Comparison of ENCODE assay signal across 1 cellular context in genomic region chr6:1311400-1312192, GRCh38.
TF ChIP-seq lines count a peak whose summit lies in the region.

A gene with protein sequence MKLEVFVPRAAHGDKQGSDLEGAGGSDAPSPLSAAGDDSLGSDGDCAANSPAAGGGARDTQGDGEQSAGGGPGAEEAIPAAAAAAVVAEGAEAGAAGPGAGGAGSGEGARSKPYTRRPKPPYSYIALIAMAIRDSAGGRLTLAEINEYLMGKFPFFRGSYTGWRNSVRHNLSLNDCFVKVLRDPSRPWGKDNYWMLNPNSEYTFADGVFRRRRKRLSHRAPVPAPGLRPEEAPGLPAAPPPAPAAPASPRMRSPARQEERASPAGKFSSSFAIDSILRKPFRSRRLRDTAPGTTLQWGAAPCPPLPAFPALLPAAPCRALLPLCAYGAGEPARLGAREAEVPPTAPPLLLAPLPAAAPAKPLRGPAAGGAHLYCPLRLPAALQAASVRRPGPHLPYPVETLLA (plus strand): TSS chr6:1312098. CDS start chr6:1312705, 607 bp downstream.

TF ChIP-seq in HepG2, 621 proteins besides CTCF, POLR2A, EP300 and RAD21 (continued from another document and continues in another):
- TF ChIP-seq, protein P1, sequence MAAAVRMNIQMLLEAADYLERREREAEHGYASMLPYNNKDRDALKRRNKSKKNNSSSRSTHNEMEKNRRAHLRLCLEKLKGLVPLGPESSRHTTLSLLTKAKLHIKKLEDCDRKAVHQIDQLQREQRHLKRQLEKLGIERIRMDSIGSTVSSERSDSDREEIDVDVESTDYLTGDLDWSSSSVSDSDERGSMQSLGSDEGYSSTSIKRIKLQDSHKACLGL (CRISPR knock-in tag; IDR thresholded peaks at IDR 0.05), result peak; percentile 92
- TF ChIP-seq IRX3 (CRISPR knock-in tag; IDR thresholded peaks at IDR 0.05; ENCODE audit: borderline replicate concordance, low read depth) (peak; percentile 80; the same call in 1 of the 2 replicates), GPBP1L1 (CRISPR knock-in tag; IDR thresholded peaks at IDR 0.05) (no peak), ZNF570 (CRISPR knock-in tag; IDR thresholded peaks at IDR 0.05; ENCODE audit: borderline replicate concordance) (no peak), ZNF629 (CRISPR knock-in tag; conservative IDR thresholded peaks at IDR 0.05) (no peak; the same call in 1 of the 2 replicates), PAF1 (CRISPR knock-in tag; IDR thresholded peaks at IDR 0.05) (no peak), ZNF451 (CRISPR knock-in tag; IDR thresholded peaks at IDR 0.05) (peak; percentile 89; the same call in 1 of the 2 replicates), REST (IDR thresholded peaks at IDR 0.05; ENCODE audit: borderline replicate concordance in 1 of 2, low read depth in 1 of 2, low read length in 2 of 2) (peak in 1 of 2 experiments; percentile 78; a peak in 2 of 4 replicates), SMYD3 (CRISPR knock-in tag; IDR thresholded peaks at IDR 0.05) (peak; percentile 92), AHR (CRISPR knock-in tag; IDR thresholded peaks at IDR 0.05) (peak; percentile 87; the same call in 1 of the 2 replicates), ZNF709 (CRISPR knock-in tag; IDR thresholded peaks at IDR 0.05) (peak; percentile 76; the same call in 1 of the 2 replicates), CBFB (CRISPR knock-in tag; IDR thresholded peaks at IDR 0.05) (peak; percentile 93; the same call in 1 of the 2 replicates), MEIS2 (CRISPR knock-in tag; IDR thresholded peaks at IDR 0.05) (peak; percentile 94), ZBTB21 (CRISPR knock-in tag; IDR thresholded peaks at IDR 0.05) (peak; percentile 96), GABPA (IDR thresholded peaks at IDR 0.05; ENCODE audit: low read depth, low read length) (no peak), GABPA (CRISPR knock-in tag; IDR thresholded peaks at IDR 0.05; ENCODE audit: low read depth) (no peak), ZNF296 (CRISPR knock-in tag; conservative IDR thresholded peaks at IDR 0.05) (no peak), THAP9 (CRISPR knock-in tag; IDR thresholded peaks at IDR 0.05; ENCODE audit: borderline replicate concordance) (peak; percentile 30; the same call in 1 of the 2 replicates), SSRP1 (CRISPR knock-in tag; IDR thresholded peaks at IDR 0.05) (no peak), FOXP1 (IDR thresholded peaks at IDR 0.05) (no peak), FOXP1 (CRISPR knock-in tag; IDR thresholded peaks at IDR 0.05) (peak; percentile 70), ZNF781 (CRISPR knock-in tag; IDR thresholded peaks at IDR 0.05; ENCODE audit: borderline replicate concordance, not compliant biosample characterization) (peak; percentile 19), HES4 (CRISPR knock-in tag; IDR thresholded peaks at IDR 0.05; ENCODE audit: borderline replicate concordance) (peak; percentile 74), TBX2 (CRISPR knock-in tag; IDR thresholded peaks at IDR 0.05; ENCODE audit: borderline replicate concordance) (peak; percentile 98), NCOA5 (CRISPR knock-in tag; IDR thresholded peaks at IDR 0.05) (peak; percentile 36), SETDB1 (CRISPR knock-in tag; IDR thresholded peaks at IDR 0.05; ENCODE audit: borderline replicate concordance) (no peak), E2F1 (CRISPR knock-in tag; IDR thresholded peaks at IDR 0.05) (peak; percentile 89), RNF2 (conservative IDR thresholded peaks at IDR 0.05; ENCODE audit: low read depth) (no peak; the same call in none of the 2 replicates)
- TF ChIP-seq, protein P2, sequence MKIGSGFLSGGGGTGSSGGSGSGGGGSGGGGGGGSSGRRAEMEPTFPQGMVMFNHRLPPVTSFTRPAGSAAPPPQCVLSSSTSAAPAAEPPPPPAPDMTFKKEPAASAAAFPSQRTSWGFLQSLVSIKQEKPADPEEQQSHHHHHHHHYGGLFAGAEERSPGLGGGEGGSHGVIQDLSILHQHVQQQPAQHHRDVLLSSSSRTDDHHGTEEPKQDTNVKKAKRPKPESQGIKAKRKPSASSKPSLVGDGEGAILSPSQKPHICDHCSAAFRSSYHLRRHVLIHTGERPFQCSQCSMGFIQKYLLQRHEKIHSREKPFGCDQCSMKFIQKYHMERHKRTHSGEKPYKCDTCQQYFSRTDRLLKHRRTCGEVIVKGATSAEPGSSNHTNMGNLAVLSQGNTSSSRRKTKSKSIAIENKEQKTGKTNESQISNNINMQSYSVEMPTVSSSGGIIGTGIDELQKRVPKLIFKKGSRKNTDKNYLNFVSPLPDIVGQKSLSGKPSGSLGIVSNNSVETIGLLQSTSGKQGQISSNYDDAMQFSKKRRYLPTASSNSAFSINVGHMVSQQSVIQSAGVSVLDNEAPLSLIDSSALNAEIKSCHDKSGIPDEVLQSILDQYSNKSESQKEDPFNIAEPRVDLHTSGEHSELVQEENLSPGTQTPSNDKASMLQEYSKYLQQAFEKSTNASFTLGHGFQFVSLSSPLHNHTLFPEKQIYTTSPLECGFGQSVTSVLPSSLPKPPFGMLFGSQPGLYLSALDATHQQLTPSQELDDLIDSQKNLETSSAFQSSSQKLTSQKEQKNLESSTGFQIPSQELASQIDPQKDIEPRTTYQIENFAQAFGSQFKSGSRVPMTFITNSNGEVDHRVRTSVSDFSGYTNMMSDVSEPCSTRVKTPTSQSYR (CRISPR knock-in tag; IDR thresholded peaks at IDR 0.05; ENCODE audit: borderline replicate concordance), result peak; percentile 70
- TF ChIP-seq, protein P3, sequence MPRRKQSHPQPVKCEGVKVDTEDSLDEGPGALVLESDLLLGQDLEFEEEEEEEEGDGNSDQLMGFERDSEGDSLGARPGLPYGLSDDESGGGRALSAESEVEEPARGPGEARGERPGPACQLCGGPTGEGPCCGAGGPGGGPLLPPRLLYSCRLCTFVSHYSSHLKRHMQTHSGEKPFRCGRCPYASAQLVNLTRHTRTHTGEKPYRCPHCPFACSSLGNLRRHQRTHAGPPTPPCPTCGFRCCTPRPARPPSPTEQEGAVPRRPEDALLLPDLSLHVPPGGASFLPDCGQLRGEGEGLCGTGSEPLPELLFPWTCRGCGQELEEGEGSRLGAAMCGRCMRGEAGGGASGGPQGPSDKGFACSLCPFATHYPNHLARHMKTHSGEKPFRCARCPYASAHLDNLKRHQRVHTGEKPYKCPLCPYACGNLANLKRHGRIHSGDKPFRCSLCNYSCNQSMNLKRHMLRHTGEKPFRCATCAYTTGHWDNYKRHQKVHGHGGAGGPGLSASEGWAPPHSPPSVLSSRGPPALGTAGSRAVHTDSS (CRISPR knock-in tag; conservative IDR thresholded peaks at IDR 0.05), result peak; percentile 14; the same call in 1 of the 2 replicates
- TF ChIP-seq, protein P4, sequence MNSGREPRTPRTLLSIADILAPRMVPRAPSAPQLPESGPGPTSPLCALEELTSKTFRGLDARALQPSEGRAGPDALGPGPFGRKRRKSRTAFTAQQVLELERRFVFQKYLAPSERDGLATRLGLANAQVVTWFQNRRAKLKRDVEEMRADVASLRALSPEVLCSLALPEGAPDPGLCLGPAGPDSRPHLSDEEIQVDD (CRISPR knock-in tag; IDR thresholded peaks at IDR 0.05; ENCODE audit: borderline replicate concordance), result no peak; the same call in 1 of the 2 replicates
- TF ChIP-seq, protein P5, sequence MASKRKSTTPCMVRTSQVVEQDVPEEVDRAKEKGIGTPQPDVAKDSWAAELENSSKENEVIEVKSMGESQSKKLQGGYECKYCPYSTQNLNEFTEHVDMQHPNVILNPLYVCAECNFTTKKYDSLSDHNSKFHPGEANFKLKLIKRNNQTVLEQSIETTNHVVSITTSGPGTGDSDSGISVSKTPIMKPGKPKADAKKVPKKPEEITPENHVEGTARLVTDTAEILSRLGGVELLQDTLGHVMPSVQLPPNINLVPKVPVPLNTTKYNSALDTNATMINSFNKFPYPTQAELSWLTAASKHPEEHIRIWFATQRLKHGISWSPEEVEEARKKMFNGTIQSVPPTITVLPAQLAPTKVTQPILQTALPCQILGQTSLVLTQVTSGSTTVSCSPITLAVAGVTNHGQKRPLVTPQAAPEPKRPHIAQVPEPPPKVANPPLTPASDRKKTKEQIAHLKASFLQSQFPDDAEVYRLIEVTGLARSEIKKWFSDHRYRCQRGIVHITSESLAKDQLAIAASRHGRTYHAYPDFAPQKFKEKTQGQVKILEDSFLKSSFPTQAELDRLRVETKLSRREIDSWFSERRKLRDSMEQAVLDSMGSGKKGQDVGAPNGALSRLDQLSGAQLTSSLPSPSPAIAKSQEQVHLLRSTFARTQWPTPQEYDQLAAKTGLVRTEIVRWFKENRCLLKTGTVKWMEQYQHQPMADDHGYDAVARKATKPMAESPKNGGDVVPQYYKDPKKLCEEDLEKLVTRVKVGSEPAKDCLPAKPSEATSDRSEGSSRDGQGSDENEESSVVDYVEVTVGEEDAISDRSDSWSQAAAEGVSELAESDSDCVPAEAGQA (IDR thresholded peaks at IDR 0.05; ENCODE audit: low read depth), result peak; percentile 80; the same call in 1 of the 2 replicates
- TF ChIP-seq, protein P5 (CRISPR knock-in tag; IDR thresholded peaks at IDR 0.05; ENCODE audit: borderline replicate concordance), result peak; percentile 91
